In the genomic region with DNA sequence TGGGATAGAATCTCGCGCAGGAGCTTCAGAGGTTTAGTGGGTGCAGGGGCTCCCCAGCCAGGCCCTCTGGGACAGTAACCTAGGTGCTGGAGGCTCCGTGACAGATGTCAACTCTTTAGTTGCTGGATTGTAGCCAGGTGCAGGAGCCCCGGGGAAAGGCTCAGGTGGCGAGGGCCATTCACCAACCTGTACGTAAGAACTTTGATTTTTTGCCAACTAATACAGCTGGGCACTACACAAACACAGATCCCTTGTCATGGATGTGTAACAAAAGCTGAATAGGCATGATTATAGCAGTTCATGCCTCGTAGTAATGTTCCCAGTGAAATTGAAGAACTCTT, we compare ENCODE assay signal across 11 cellular contexts.
DNase-seq lines count a peak whose midpoint lies in the region; ATAC-seq and TF ChIP-seq lines count a peak whose summit lies in the region.
"Had no signal": no experiment of that assay in that cellular context is flagged by ENCODE, and none has a peak within 500 bp of the region (broad histone marks: within the 10 kb centered on the region; RNA-seq: fewer than 3 reads in every experiment).

No MANE protein-coding gene starts in this region.

- no peak overlapping the region for H3K27ac Mint-ChIP-seq in neural crest cell (ENCODE audit: unreplicated experiment)
- H3K27ac Mint-ChIP-seq: activated CD4-positive, alpha-beta T cell treated with anti-CD3 and anti-CD28 coated beads, Interleukin-2, amount 10 ng/mL, durations not matched to agents 7 days and 5 days; activated naive CD8-positive, alpha-beta T cell treated with anti-CD3 and anti-CD28 coated beads, Interleukin-2, amount 10 ng/mL, durations not matched to agents 7 days and 5 days; dendritic cell treated with granulocyte-macrophage colony-stimulating factor and Interleukin-4, amounts not matched to agents 40 ng/mL and 50 ng/mL, for 4 days had no signal

- H3K27me3 ChIP-seq in OCI-LY3 (ENCODE audit: low read depth, low read length), result peaks cover 50% of the 10 kb centered on the region

- H3K4me3 ChIP-seq in OCI-LY3 (ENCODE audit: low read length), result 0 out of 2 replicates have a peak overlapping the region, but pooled peaks have one; percentile 27

- H3K9me3 Mint-ChIP-seq in neural crest cell, result no peaks in the 10 kb centered on the region
- H3K9me3 Mint-ChIP-seq: activated CD4-positive, alpha-beta T cell treated with anti-CD3 and anti-CD28 coated beads, Interleukin-2, amount 10 ng/mL, durations not matched to agents 7 days and 5 days; activated naive CD8-positive, alpha-beta T cell treated with anti-CD3 and anti-CD28 coated beads, Interleukin-2, amount 10 ng/mL, durations not matched to agents 7 days and 5 days; dendritic cell treated with granulocyte-macrophage colony-stimulating factor and Interleukin-4, amounts not matched to agents 40 ng/mL and 50 ng/mL, for 4 days had no signal

- no peaks in the 10 kb centered on the region for H3K79me2 ChIP-seq in OCI-LY3 (ENCODE audit: low read length)

- no peaks in the 10 kb centered on the region for H3K9me3 ChIP-seq in OCI-LY3 (ENCODE audit: insufficient read depth, low read length)

- H3K27me3 Mint-ChIP-seq in neural crest cell (ENCODE audit: low read depth), result no peaks in the 10 kb centered on the region

- H2AFZ ChIP-seq in OCI-LY3 (ENCODE audit: low read depth, low read length), result peak overlapping the region; percentile 69; the same call in 1 of the 2 replicates

- H3K36me3 Mint-ChIP-seq in neural crest cell (ENCODE audit: low read depth), result no peaks in the 10 kb centered on the region
- H3K36me3 Mint-ChIP-seq: activated naive CD8-positive, alpha-beta T cell treated with anti-CD3 and anti-CD28 coated beads, Interleukin-2, amount 10 ng/mL, durations not matched to agents 7 days and 5 days had no signal

- peaks cover 10% of the 10 kb centered on the region for H3K4me1 Mint-ChIP-seq in neural crest cell

- peak; percentile 95 for DNase-seq in NCI-H146 treated with DMSO at 0.1 percent for 48 hours (lab: John Stamatoyannopoulos, UW; ENCODE audit: unreplicated experiment)
- DNase-seq in neural crest cell (ENCODE audit: low read depth, low spot score), result no peak
- DNase-seq in activated naive CD4-positive, alpha-beta T cell treated with Interleukin-2 at 50 U/mL for 16 hours, result no peak
- DNase-seq in kidney glomerular epithelial cell (lab: John Stamatoyannopoulos, UW), result no peak
- DNase-seq in activated gamma-delta T cell treated with Interleukin-2 at 50 U/mL for 16 hours, result no peak

- H3K9ac ChIP-seq in OCI-LY3 (ENCODE audit: low read length), result no peak overlapping the region

- no peaks in the 10 kb centered on the region for H3K36me3 ChIP-seq in OCI-LY3 (replicated peaks; ENCODE audit: low read depth, low read length)

- ATAC-seq in GM18498 (IDR thresholded peaks at IDR 0.05; ENCODE audit: unreplicated experiment) (peak; percentile 15), HG03521 (IDR thresholded peaks at IDR 0.05; ENCODE audit: unreplicated experiment) (no peak)

- H4K20me1 ChIP-seq in OCI-LY3 (ENCODE audit: insufficient read depth, low read length), result no peaks in the 10 kb centered on the region

- peaks cover 4% of the 10 kb centered on the region; the same call in 1 of the 2 replicates for H3K4me1 ChIP-seq in OCI-LY3 (ENCODE audit: low read length)

- H3K4me3 Mint-ChIP-seq in neural crest cell, result no peak overlapping the region
- H3K4me3 Mint-ChIP-seq: activated CD4-positive, alpha-beta T cell treated with anti-CD3 and anti-CD28 coated beads, Interleukin-2, amount 10 ng/mL, durations not matched to agents 7 days and 5 days; activated naive CD8-positive, alpha-beta T cell treated with anti-CD3 and anti-CD28 coated beads, Interleukin-2, amount 10 ng/mL, durations not matched to agents 7 days and 5 days; dendritic cell treated with granulocyte-macrophage colony-stimulating factor and Interleukin-4, amounts not matched to agents 40 ng/mL and 50 ng/mL, for 4 days had no signal

- TF ChIP-seq CTCF in OCI-LY3 (IDR thresholded peaks at IDR 0.05; ENCODE audit: low read depth, low read length) (no peak), neural crest cell (conservative IDR thresholded peaks at IDR 0.05) (peak; percentile 27)

- no peak overlapping the region for H3K27ac ChIP-seq in OCI-LY3 (ENCODE audit: low read length)

- peak overlapping the region; percentile 47 for H3K4me2 ChIP-seq in OCI-LY3 (ENCODE audit: low read length)
